7 cellular contexts compared by ENCODE assay signal in the genomic region with DNA sequence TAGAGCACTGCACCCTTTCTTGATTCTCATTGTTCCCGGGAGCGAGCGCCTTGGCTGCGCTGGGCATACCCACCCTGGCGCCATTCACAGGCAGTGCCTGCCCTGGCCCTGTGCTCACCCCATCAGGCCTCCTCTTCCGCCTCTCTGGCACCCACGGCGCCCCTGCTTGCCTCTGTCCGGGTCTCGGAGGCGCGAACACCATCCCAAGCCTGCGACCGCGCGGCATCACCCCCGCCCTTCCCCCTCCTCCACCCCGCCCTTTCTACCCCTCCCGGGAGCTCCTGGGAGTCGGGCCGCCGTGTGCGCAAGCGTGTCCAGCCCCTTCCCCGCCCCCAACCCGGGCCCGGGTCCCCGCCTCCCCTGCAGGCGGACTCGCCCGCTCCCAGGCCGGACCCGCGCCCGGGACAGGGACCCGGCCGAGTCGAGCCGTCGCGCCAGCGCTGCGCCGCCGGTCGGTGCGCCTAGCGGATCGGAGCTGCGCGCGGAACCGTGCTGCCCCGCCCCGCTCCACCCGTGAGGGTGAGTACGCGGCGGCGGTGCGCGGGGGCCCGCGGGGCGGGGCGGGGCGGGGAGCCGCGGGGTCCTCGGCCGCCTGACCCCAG. TPM values are rescaled to one million over a fixed set of nuclear protein-coding genes. Genes with fewer than 3 reads are reported as not detected.
DNase-seq lines count a peak whose midpoint lies in the region; ATAC-seq and TF ChIP-seq lines count a peak whose summit lies in the region.

A gene with protein sequence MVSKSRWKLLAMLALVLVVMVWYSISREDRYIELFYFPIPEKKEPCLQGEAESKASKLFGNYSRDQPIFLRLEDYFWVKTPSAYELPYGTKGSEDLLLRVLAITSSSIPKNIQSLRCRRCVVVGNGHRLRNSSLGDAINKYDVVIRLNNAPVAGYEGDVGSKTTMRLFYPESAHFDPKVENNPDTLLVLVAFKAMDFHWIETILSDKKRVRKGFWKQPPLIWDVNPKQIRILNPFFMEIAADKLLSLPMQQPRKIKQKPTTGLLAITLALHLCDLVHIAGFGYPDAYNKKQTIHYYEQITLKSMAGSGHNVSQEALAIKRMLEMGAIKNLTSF (plus strand): TSS at position 363 of the 602 bp plus-strand sequence. CDS start 50,470 bp downstream, outside the sequence.

- H3K36me3 ChIP-seq in kidney epithelial cell (ENCODE audit: control insufficient read depth, insufficient read depth, low read length): peaks cover 1% of the 10 kb centered on the region

- H3K4me3 ChIP-seq in kidney epithelial cell (ENCODE audit: low read depth, low read length): peak within 1 kb of the TSS; percentile 67

- no peaks in the 10 kb centered on the region for H3K27me3 ChIP-seq in kidney epithelial cell (ENCODE audit: control insufficient read depth, insufficient read depth, low read length)

- in situ Hi-C loops in GM13977 (cut with MboI; ENCODE audit: low pct_unique_long_range_greater_than_20kb, low sequenced_read_pairs, unreplicated experiment): no loop called here

- TF ChIP-seq CTCF in GM13977 (IDR thresholded peaks at IDR 0.05; ENCODE audit: extremely low read depth, insufficient read depth, missing control alignments): no peak
- TF ChIP-seq CTCF in kidney epithelial cell (IDR thresholded peaks at IDR 0.05; ENCODE audit: insufficient read depth, low read length, poor library complexity, severe bottlenecking): no peak

- DNase-seq in GM13977 (ENCODE audit: low spot score): peak; percentile 92
- DNase-seq in NCI-H146 treated with DMSO at 0.1 percent for 48 hours (lab: John Stamatoyannopoulos, UW; ENCODE audit: unreplicated experiment): peak; percentile 37
- peak; percentile 10 to 44 (median 40) for DNase-seq in activated CD4-positive, CD25-positive, alpha-beta regulatory T cell (lab: John Stamatoyannopoulos, UW)
- DNase-seq in central memory CD4-positive, alpha-beta T cell: peak; percentile 37
- DNase-seq in kidney epithelial cell (ENCODE audit: low read depth): no peak
- DNase-seq in stimulated activated CD4-positive, alpha-beta T cell treated with anti-CD3 and anti-CD28 coated beads, Interleukin-15, amount 100 ng/mL, for 24 hours: peak; percentile 87

- ATAC-seq in HG02610 (IDR thresholded peaks at IDR 0.05; ENCODE audit: unreplicated experiment): peak; percentile 68

RNA-seq across cellular contexts. Expression of the gene that starts here (rescaled TPM):
- total RNA-seq in kidney epithelial cell: 12.7 and 15.7 TPM in 2 replicates
